ENCODE assay signal across 16 cellular contexts in genomic region chr1:2610036-2610720, GRCh38. TPM values are rescaled to one million over a fixed set of nuclear protein-coding genes. Genes with fewer than 3 reads are reported as not detected.
DNase-seq lines count a peak whose midpoint lies in the region; ATAC-seq, FAIRE-seq and TF ChIP-seq lines count a peak whose summit lies in the region.
"Had no signal": no experiment of that assay in that cellular context is flagged by ENCODE, and none has a peak within 500 bp of the region (broad histone marks: within the 10 kb centered on the region; RNA-seq: fewer than 3 reads in every experiment).

No MANE protein-coding gene starts in this region.

- H3K4me3 ChIP-seq in kidney (ENCODE audit: low read length in 2 of 2), result no peak overlapping the region
- H3K4me3 ChIP-seq: mucosa of descending colon, tibial artery had no signal

- TF ChIP-seq POLR2A in H54 (IDR thresholded peaks at IDR 0.05; ENCODE audit: low read depth, low read length), result no peak
- TF ChIP-seq POLR2A in GM12892 (IDR thresholded peaks at IDR 0.05; ENCODE audit: low read depth, low read length), result no peak

- TF ChIP-seq CTCF in kidney (IDR thresholded peaks at IDR 0.05; ENCODE audit: borderline replicate concordance, extremely low read depth, insufficient read depth), result no peak

- no peaks in the 10 kb centered on the region for H3K36me3 ChIP-seq in kidney (ENCODE audit: control insufficient read depth in 1 of 2, insufficient read depth in 2 of 2, low read length in 2 of 2)
- H3K36me3 ChIP-seq: brain microvascular endothelial cell, esophagus muscularis mucosa, tibial artery had no signal

- peaks cover 2 to 13% of the 10 kb centered on the region in 2 donors for H3K9me3 ChIP-seq in kidney (ENCODE audit: control insufficient read depth in 1 of 2, low read length in 2 of 2)

- TF ChIP-seq RAD21 in Ishikawa (IDR thresholded peaks at IDR 0.05; ENCODE audit: low read depth), result no peak

- no peak for TF ChIP-seq EP300 in Ishikawa (IDR thresholded peaks at IDR 0.05; ENCODE audit: borderline replicate concordance)

- no peaks in the 10 kb centered on the region for H3K4me1 ChIP-seq in kidney (ENCODE audit: control insufficient read depth in 1 of 2, insufficient read depth in 1 of 2, low read depth in 1 of 2, low read length in 2 of 2)

- no peak overlapping the region for H3K9ac ChIP-seq in kidney (ENCODE audit: low read length in 2 of 2)

- no peak for FAIRE-seq in kidney (lab: Jason Lieb, UNC)
- FAIRE-seq in H54 (lab: Jason Lieb, UNC), result no peak
- no peak for FAIRE-seq in GM12892 (lab: Jason Lieb, UNC)

- no peak for ATAC-seq in sciatic nerve

- DNase-seq in NCI-H2081 (lab: John Stamatoyannopoulos, UW) (peak; percentile 5 to 12), NCI-H2081 treated with DMSO at 0.1 percent for 48 hours (lab: John Stamatoyannopoulos, UW) (no peak), kidney (peak; percentile 69), sciatic nerve (ENCODE audit: low spot score) (peak; percentile 57), T-helper 9 cell (no peak), H54 (ENCODE audit: insufficient read length, low spot score) (no peak), GM12892 (ENCODE audit: insufficient read length) (no peak)
- DNase-seq: 8988T, brain microvascular endothelial cell, NCI-H187 treated with DMSO at 0.1 percent for 48 hours, PC-3 had no signal

- no peak overlapping the region for H3K27ac ChIP-seq in kidney (ENCODE audit: low read depth in 2 of 2, low read length in 2 of 2)
- H3K27ac ChIP-seq: brain microvascular endothelial cell, esophagus muscularis mucosa, tibial artery had no signal

- intact Hi-C loops in kidney (cut with DNase I) (no loop called here), sciatic nerve (cut with DNase I) (no loop called here)

TF ChIP-seq in Ishikawa, 13 proteins besides CTCF, POLR2A, EP300 and RAD21:
- TF ChIP-seq NFIC (IDR thresholded peaks at IDR 0.05), result peak; percentile 42; the same call in 1 of the 2 replicates
- TF ChIP-seq EGR1 (IDR thresholded peaks at IDR 0.05), result no peak

RNA-seq across cellular contexts. Expression of gene MMEL1, which starts 22.6 kb away (rescaled TPM):
- 4.0 TPM for total RNA-seq in kidney
- 8.5 TPM for polyA plus RNA-seq in kidney (ENCODE audit: insufficient read depth, low read depth, low replicate concordance)
- total RNA-seq in sciatic nerve, result 1.7 TPM
- not detected for polyA plus RNA-seq in GM12892 (2012; ENCODE audit: missing spikeins)
- total RNA-seq: MCF 10A, PC-3 had no signal

RNA-seq across cellular contexts. Expression of gene PRXL2B, which starts 23.6 kb away (rescaled TPM):
- total RNA-seq in kidney (39.5 TPM), sciatic nerve (23.9 TPM)
- polyA plus RNA-seq in kidney (ENCODE audit: insufficient read depth, low read depth, low replicate concordance), result 25.6 TPM
- 5.8 TPM for polyA plus RNA-seq in GM12892 (2012; ENCODE audit: missing spikeins)

RNA-seq across cellular contexts. Expression of gene TNFRSF14, which starts 54.0 kb away (rescaled TPM):
- total RNA-seq in kidney, result 95.0 TPM
- 99.1 TPM for polyA plus RNA-seq in kidney (ENCODE audit: insufficient read depth, low read depth, low replicate concordance)
- total RNA-seq in sciatic nerve, result 73.3 TPM
- 117 TPM for polyA plus RNA-seq in GM12892 (2012; ENCODE audit: missing spikeins)

Comparison
In these comparisons a context has a peak if more than half of its experiments do, and no peak if none do; other contexts are left out.
1. DNase-seq: peak in NCI-H2081 (2 of 2), kidney (single experiment) and sciatic nerve (single experiment); none in NCI-H2081 treated with DMSO at 0.1 percent for 48 hours (single experiment), T-helper 9 cell (single experiment), H54 (single experiment) and GM12892 (single experiment).